In genomic region chr6:45786243-45786795, GRCh38 we compare ENCODE assay signal across 22 cellular contexts.
DNase-seq lines count a peak whose midpoint lies in the region; TF ChIP-seq lines count a peak whose summit lies in the region.
"Had no signal": no experiment of that assay in that cellular context is flagged by ENCODE, and none has a peak within 500 bp of the region (broad histone marks: within the 10 kb centered on the region; RNA-seq: fewer than 3 reads in every experiment).

No MANE protein-coding gene starts in this region.

- no peaks in the 10 kb centered on the region for H3K27me3 ChIP-seq in WERI-Rb-1 (ENCODE audit: insufficient read depth, low read depth, severe bottlenecking)
- H3K27me3 ChIP-seq in SJCRH30: no peaks in the 10 kb centered on the region
- H3K27me3 ChIP-seq in SK-N-SH (ENCODE audit: insufficient read depth): no peaks in the 10 kb centered on the region
- no peaks in the 10 kb centered on the region for H3K27me3 ChIP-seq in right atrium auricular region
- H3K27me3 ChIP-seq: brain microvascular endothelial cell, sigmoid colon, tibial nerve had no signal

- H3K4me2 ChIP-seq in SK-N-SH: no peak overlapping the region

- peak; percentile 17 for DNase-seq in Ammon's horn (ENCODE audit: low spot score)
- peak; percentile 72 for DNase-seq in NCI-H1436 treated with DMSO at 0.1 percent for 48 hours (lab: John Stamatoyannopoulos, UW)
- DNase-seq in WERI-Rb-1: peak; percentile 26
- peak; percentile 3 for DNase-seq in medulla oblongata (ENCODE audit: extremely low spot score)
- DNase-seq in SJCRH30: no peak
- DNase-seq in SK-N-SH: no peak
- no peak for DNase-seq in right atrium auricular region (ENCODE audit: low spot score)
- no peak for DNase-seq in SIG-M5 treated with dmso at 0.1 percent for 504 hours (lab: John Stamatoyannopoulos, UW; ENCODE audit: unreplicated experiment)
- DNase-seq: amniotic stem cell; brain microvascular endothelial cell; CD4-positive, CD25-positive, alpha-beta regulatory T cell; dorsolateral prefrontal cortex; H7; NCI-H1092; NCI-H2107; NCI-H345; PC-3; sigmoid colon; stimulated activated CD4-positive, alpha-beta T cell treated with anti-CD3 and anti-CD28 coated beads, Interleukin-4, amount 100 ng/mL, for 1 hour had no signal

- H3K9me2 ChIP-seq in SK-N-SH: no peaks in the 10 kb centered on the region

- H2AFZ ChIP-seq in SK-N-SH (ENCODE audit: low read depth): no peak overlapping the region
- H2AFZ ChIP-seq: parathyroid adenoma had no signal

- CTCF ChIA-PET in SK-N-SH (lab: Yijun Ruan, JAX): no interaction called here

- H3K9ac ChIP-seq in SK-N-SH: no peak overlapping the region
- H3K9ac ChIP-seq: parathyroid adenoma had no signal

- TF ChIP-seq CTCF in WERI-Rb-1 (IDR thresholded peaks at IDR 0.05; ENCODE audit: low read depth, low read length) (no peak), SK-N-SH (IDR thresholded peaks at IDR 0.05) (no peak), right atrium auricular region (IDR thresholded peaks at IDR 0.05) (no peak)

- POLR2A ChIA-PET in SK-N-SH (lab: Yijun Ruan, JAX): no interaction called here

- no peaks in the 10 kb centered on the region for H4K20me1 ChIP-seq in SK-N-SH (ENCODE audit: insufficient read depth)

- H3K4me1 ChIP-seq in SJCRH30 (no peaks in the 10 kb centered on the region), SK-N-SH (ENCODE audit: control insufficient read depth in 1 of 2, insufficient read depth in 2 of 2, low read depth in 1 of 2, low read length in 1 of 2) (no peaks in the 10 kb centered on the region), right atrium auricular region (no peaks in the 10 kb centered on the region)
- H3K4me1 ChIP-seq: parathyroid adenoma, tibial nerve had no signal

- H3K9me3 ChIP-seq in WERI-Rb-1 (ENCODE audit: severe bottlenecking) (no peaks in the 10 kb centered on the region), SJCRH30 (replicated peaks) (no peaks in the 10 kb centered on the region), SK-N-SH (no peaks in the 10 kb centered on the region), right atrium auricular region (no peaks in the 10 kb centered on the region)
- H3K9me3 ChIP-seq: sigmoid colon, tibial nerve had no signal

- peaks cover under 1% of the 10 kb centered on the region for H3F3A ChIP-seq in SK-N-SH (replicated peaks; ENCODE audit: insufficient read depth)

- no peak for TF ChIP-seq EP300 in SK-N-SH (IDR thresholded peaks at IDR 0.05; ENCODE audit: borderline replicate concordance in 1 of 2, low read depth in 1 of 2, low read length in 1 of 2)

- TF ChIP-seq RAD21 in SK-N-SH (IDR thresholded peaks at IDR 0.05; ENCODE audit: low read length): no peak

- 20% methylated on average over 8 of the region's 8 CpGs for WGBS in SK-N-SH (ENCODE audit: low lambda C conversion rate)

- H3K27ac ChIP-seq in WERI-Rb-1 (no peak overlapping the region), SJCRH30 (no peak overlapping the region), SK-N-SH (ENCODE audit: low read depth in 2 of 2, low read length in 1 of 2) (no peak overlapping the region), right atrium auricular region (no peak overlapping the region)
- H3K27ac ChIP-seq: brain microvascular endothelial cell, dorsolateral prefrontal cortex, parathyroid adenoma, sigmoid colon, tibial nerve had no signal

- no peaks in the 10 kb centered on the region for H3K36me3 ChIP-seq in WERI-Rb-1
- no peaks in the 10 kb centered on the region for H3K36me3 ChIP-seq in SJCRH30
- H3K36me3 ChIP-seq in SK-N-SH (replicated peaks in 1 of 2; ENCODE audit: control insufficient read depth in 1 of 2, insufficient read depth in 2 of 2, low read length in 1 of 2): no peaks in the 10 kb centered on the region
- H3K36me3 ChIP-seq in right atrium auricular region: no peaks in the 10 kb centered on the region
- H3K36me3 ChIP-seq: brain microvascular endothelial cell, sigmoid colon, tibial nerve had no signal

- H3K79me2 ChIP-seq in SK-N-SH (ENCODE audit: insufficient read depth): no peaks in the 10 kb centered on the region
- H3K79me2 ChIP-seq: parathyroid adenoma had no signal

- H3K4me3 ChIP-seq in WERI-Rb-1 (ENCODE audit: low read depth, low read length) (no peak overlapping the region), SJCRH30 (no peak overlapping the region), SK-N-SH (ENCODE audit: low read depth in 2 of 2, low read length in 1 of 2) (no peak overlapping the region), right atrium auricular region (no peak overlapping the region)
- H3K4me3 ChIP-seq: dorsolateral prefrontal cortex, K562, sigmoid colon, tibial nerve had no signal

TF ChIP-seq in SK-N-SH, 30 proteins besides CTCF, POLR2A, EP300 and RAD21:
- TF ChIP-seq USF1 (IDR thresholded peaks at IDR 0.05; ENCODE audit: borderline replicate concordance, low read depth): no peak
- no peak for TF ChIP-seq FOXM1 (IDR thresholded peaks at IDR 0.05; ENCODE audit: low read depth)
- TF ChIP-seq RXRA (IDR thresholded peaks at IDR 0.05; ENCODE audit: borderline replicate concordance, low read depth): no peak
- no peak for TF ChIP-seq TAF1 (IDR thresholded peaks at IDR 0.05; ENCODE audit: borderline replicate concordance, low read depth, low read length)
- TF ChIP-seq REST (IDR thresholded peaks at IDR 0.05; ENCODE audit: low read depth, low read length): no peak
- no peak for TF ChIP-seq POLR2AphosphoS5 (IDR thresholded peaks at IDR 0.05; ENCODE audit: low read depth, low read length)
- TF ChIP-seq NFIC (IDR thresholded peaks at IDR 0.05; ENCODE audit: borderline replicate concordance): no peak
- no peak for TF ChIP-seq IRF3 (IDR thresholded peaks at IDR 0.05; ENCODE audit: low read depth, low read length)
- TF ChIP-seq RFX5 (IDR thresholded peaks at IDR 0.05; ENCODE audit: low read length): no peak
- no peak for TF ChIP-seq JUND (IDR thresholded peaks at IDR 0.05)
- TF ChIP-seq ZBTB33 (IDR thresholded peaks at IDR 0.05; ENCODE audit: borderline replicate concordance, low read depth): no peak
- TF ChIP-seq FOSL2 (IDR thresholded peaks at IDR 0.05; ENCODE audit: borderline replicate concordance, low read depth): no peak
- TF ChIP-seq MAX (IDR thresholded peaks at IDR 0.05; ENCODE audit: low read depth): no peak
- TF ChIP-seq CHD2 (IDR thresholded peaks at IDR 0.05; ENCODE audit: low read length, partially characterized antibody): no peak
- TF ChIP-seq TCF12 (IDR thresholded peaks at IDR 0.05): no peak
TF ChIP-seq in SK-N-SH: peak in this region for 0.

Comparison
In these comparisons a context has a peak if more than half of its experiments do, and no peak if none do; other contexts are left out.
1. DNase-seq: peak in Ammon's horn (single experiment), NCI-H1436 treated with DMSO at 0.1 percent for 48 hours (single experiment), WERI-Rb-1 (single experiment) and medulla oblongata (single experiment); none in SJCRH30 (0 of 2), SK-N-SH (single experiment), right atrium auricular region (single experiment) and SIG-M5 treated with dmso at 0.1 percent for 504 hours (single experiment).